ENCODE assay signal across 8 cellular contexts in the genomic region with DNA sequence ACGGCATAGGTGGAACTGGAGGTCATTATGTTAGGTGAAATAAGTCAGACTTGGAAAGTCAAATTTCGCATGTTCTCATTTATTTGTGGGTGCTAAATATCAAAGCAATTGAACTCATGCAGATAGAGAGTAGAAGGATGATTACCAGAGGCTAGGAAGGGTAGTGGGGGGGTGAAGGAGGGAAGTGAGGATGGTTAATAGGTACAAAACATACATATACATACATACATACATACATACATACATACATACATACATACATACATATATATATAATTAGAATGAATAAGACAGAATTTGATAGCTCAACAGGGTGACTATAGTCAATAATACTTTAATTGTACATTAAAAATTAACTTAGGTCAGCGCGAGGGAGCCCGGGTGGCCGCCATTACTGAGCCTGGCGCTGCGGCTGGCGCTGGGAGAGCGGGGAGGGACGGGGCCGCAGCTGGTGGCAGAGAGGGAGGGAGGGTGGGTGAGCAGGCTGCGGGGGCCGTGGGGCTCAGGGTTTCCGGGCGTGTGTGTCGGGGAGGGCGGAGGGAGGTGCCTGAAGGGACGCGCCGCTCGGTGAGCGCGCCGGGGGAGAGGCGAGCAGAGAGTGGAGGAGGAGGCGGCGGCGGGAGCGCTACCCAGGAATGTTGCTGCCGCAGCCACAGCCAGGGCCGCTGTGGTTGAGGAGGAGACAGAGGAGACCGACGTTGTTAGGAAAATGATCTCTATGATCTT.
DNase-seq lines count a peak whose midpoint lies in the region; ATAC-seq and TF ChIP-seq lines count a peak whose summit lies in the region.

No MANE protein-coding gene starts in this region.

- H3K4me3 Mint-ChIP-seq in stimulated activated naive CD8-positive, alpha-beta T cell treated with anti-CD3 and anti-CD28 coated beads, Interleukin-15, amount 100 ng/mL, for 72 hours: peak overlapping the region; percentile 33 to 34

- no peak overlapping the region for H3K27ac Mint-ChIP-seq in stimulated activated naive CD8-positive, alpha-beta T cell treated with anti-CD3 and anti-CD28 coated beads, Interleukin-15, amount 100 ng/mL, for 72 hours

- H3K4me1 Mint-ChIP-seq in stimulated activated naive CD8-positive, alpha-beta T cell treated with anti-CD3 and anti-CD28 coated beads, Interleukin-15, amount 100 ng/mL, for 72 hours: no peaks in the 10 kb centered on the region

- H3K27me3 ChIP-seq in fibroblast of lung (ENCODE audit: control insufficient read depth, insufficient read depth, low read length): no peaks in the 10 kb centered on the region
- no peaks in the 10 kb centered on the region for H3K27me3 ChIP-seq in muscle layer of colon (ENCODE audit: control insufficient read depth in 1 of 2, insufficient read depth in 2 of 2, low read length in 2 of 2)
- H3K27me3 ChIP-seq in Karpas-422 (ENCODE audit: low read length): no peaks in the 10 kb centered on the region

- no peak for DNase-seq in stimulated activated naive CD8-positive, alpha-beta T cell treated with anti-CD3 and anti-CD28 coated beads, Interleukin-15, amount 100 ng/mL, for 72 hours
- DNase-seq in stimulated activated naive CD8-positive, alpha-beta T cell treated with anti-CD3 and anti-CD28 coated beads, Interleukin-15, Interleukin-2, amounts not matched to agents 100 U/mL and 50 U/mL, for 24 hours: no peak
- DNase-seq in RWPE1 (ENCODE audit: low spot score) (peak; percentile 79), fibroblast of lung (ENCODE audit: low read depth in 2 of 2) (peak; percentile 53 to 80), Karpas-422 (no peak), KG1 (lab: John Stamatoyannopoulos, UW) (no peak)

- H3K27ac ChIP-seq in RWPE1 (peak overlapping the region; percentile 87), fibroblast of lung (ENCODE audit: insufficient read depth, low read length) (no peak overlapping the region), muscle layer of colon (ENCODE audit: low read depth, low read length) (peak overlapping the region; percentile 37), Karpas-422 (ENCODE audit: low read length) (no peak overlapping the region)

- no peaks in the 10 kb centered on the region for H3K36me3 ChIP-seq in fibroblast of lung (ENCODE audit: control insufficient read depth, insufficient read depth, low read length)
- H3K36me3 ChIP-seq in muscle layer of colon (ENCODE audit: insufficient read depth, low read length): no peaks in the 10 kb centered on the region
- H3K36me3 ChIP-seq in Karpas-422 (ENCODE audit: insufficient read depth, low read length): no peaks in the 10 kb centered on the region

- no peaks in the 10 kb centered on the region for H4K20me1 ChIP-seq in fibroblast of lung (ENCODE audit: control insufficient read depth, extremely low read depth, insufficient read depth, low read length)
- no peaks in the 10 kb centered on the region for H4K20me1 ChIP-seq in Karpas-422 (ENCODE audit: insufficient read depth, low read depth, low read length)

- H3K9me2 ChIP-seq in Karpas-422 (replicated peaks; ENCODE audit: insufficient read depth, low read length): no peaks in the 10 kb centered on the region

- no peaks in the 10 kb centered on the region for H3K9me3 ChIP-seq in fibroblast of lung (ENCODE audit: control insufficient read depth, insufficient read depth, low read depth, low read length)
- no peaks in the 10 kb centered on the region for H3K9me3 ChIP-seq in muscle layer of colon (ENCODE audit: low read length)
- H3K9me3 ChIP-seq in Karpas-422 (ENCODE audit: low read length): no peaks in the 10 kb centered on the region

- TF ChIP-seq CTCF in RWPE1 (conservative IDR thresholded peaks at IDR 0.05; ENCODE audit: low read depth) (no peak), fibroblast of lung (conservative IDR thresholded peaks at IDR 0.05 in 1 of 2, IDR thresholded peaks at IDR 0.05 in 1 of 2; ENCODE audit: low read depth in 1 of 2, low read length in 2 of 2) (no peak)

- H3K27me3 Mint-ChIP-seq in stimulated activated naive CD8-positive, alpha-beta T cell treated with anti-CD3 and anti-CD28 coated beads, Interleukin-15, amount 100 ng/mL, for 72 hours: peaks cover 47% of the 10 kb centered on the region

- H2AFZ ChIP-seq in fibroblast of lung (ENCODE audit: low read length) (peak overlapping the region; percentile 76), Karpas-422 (ENCODE audit: low read length) (no peak overlapping the region)

- peaks cover 17 to 23% of the 10 kb centered on the region in 2 donors for H3K9me3 Mint-ChIP-seq in stimulated activated naive CD8-positive, alpha-beta T cell treated with anti-CD3 and anti-CD28 coated beads, Interleukin-15, amount 100 ng/mL, for 72 hours

- H3K79me2 ChIP-seq in fibroblast of lung (ENCODE audit: control insufficient read depth, insufficient read depth, low read length) (no peaks in the 10 kb centered on the region), Karpas-422 (ENCODE audit: low read length) (no peaks in the 10 kb centered on the region)

- no peaks in the 10 kb centered on the region for H3K4me1 ChIP-seq in fibroblast of lung (ENCODE audit: control insufficient read depth, extremely low read depth, insufficient read depth, low read length)
- H3K4me1 ChIP-seq in muscle layer of colon (ENCODE audit: insufficient read depth, low read length): peaks cover 4% of the 10 kb centered on the region
- no peaks in the 10 kb centered on the region for H3K4me1 ChIP-seq in Karpas-422 (ENCODE audit: low read length)

- POLR2A ChIA-PET in RWPE1 (lab: Yijun Ruan, JAX; ENCODE audit: low non-redundant PET): no interaction called here

- H3K9ac ChIP-seq in fibroblast of lung (ENCODE audit: insufficient read depth, low read length) (peak overlapping the region; percentile 42), muscle layer of colon (ENCODE audit: low read length) (no peak overlapping the region), Karpas-422 (ENCODE audit: low read length) (no peak overlapping the region)

- no peak for ATAC-seq in stimulated activated naive CD8-positive, alpha-beta T cell treated with anti-CD3 and anti-CD28 coated beads, Interleukin-15, amount 100 ng/mL, for 72 hours
- no peak for ATAC-seq in stimulated activated naive CD8-positive, alpha-beta T cell treated with anti-CD3 and anti-CD28 coated beads, Interleukin-15, Interleukin-2, amounts not matched to agents 100 U/mL and 50 U/mL, for 24 hours
- ATAC-seq in HG02981 (IDR thresholded peaks at IDR 0.05; ENCODE audit: unreplicated experiment): no peak

- CTCF ChIA-PET in RWPE1 (lab: Yijun Ruan, JAX): no interaction called here

- H3K4me2 ChIP-seq in fibroblast of lung (ENCODE audit: extremely low read depth, insufficient read depth, low read length) (peak overlapping the region; percentile 92), Karpas-422 (ENCODE audit: low read depth, low read length, poor library complexity, severe bottlenecking) (no peak overlapping the region)

- peak overlapping the region; percentile 23 to 73 (median 50) for H3K4me3 ChIP-seq in fibroblast of lung (replicated peaks in 1 of 4; ENCODE audit: control extremely low read depth in 1 of 4, insufficient read depth in 1 of 4, low read depth in 3 of 4, low read length in 4 of 4)
- peak overlapping the region; percentile 21 to 35 for H3K4me3 ChIP-seq in muscle layer of colon (ENCODE audit: low read depth in 1 of 2, low read length in 2 of 2)
- H3K4me3 ChIP-seq in Karpas-422 (ENCODE audit: low read length): no peak overlapping the region

Comparison
In these comparisons a context has a peak if more than half of its experiments do, and no peak if none do; other contexts are left out.
1. DNase-seq: peak in RWPE1 (single experiment) and fibroblast of lung (2 of 2); none in stimulated activated naive CD8-positive, alpha-beta T cell treated with anti-CD3 and anti-CD28 coated beads, Interleukin-15, amount 100 ng/mL, for 72 hours (0 of 2), stimulated activated naive CD8-positive, alpha-beta T cell treated with anti-CD3 and anti-CD28 coated beads, Interleukin-15, Interleukin-2, amounts not matched to agents 100 U/mL and 50 U/mL, for 24 hours (single experiment), Karpas-422 (single experiment) and KG1 (single experiment).
2. H3K27ac ChIP-seq: peak in RWPE1 (single experiment) and muscle layer of colon (single experiment); none in fibroblast of lung (single experiment) and Karpas-422 (single experiment).